In the genomic region with DNA sequence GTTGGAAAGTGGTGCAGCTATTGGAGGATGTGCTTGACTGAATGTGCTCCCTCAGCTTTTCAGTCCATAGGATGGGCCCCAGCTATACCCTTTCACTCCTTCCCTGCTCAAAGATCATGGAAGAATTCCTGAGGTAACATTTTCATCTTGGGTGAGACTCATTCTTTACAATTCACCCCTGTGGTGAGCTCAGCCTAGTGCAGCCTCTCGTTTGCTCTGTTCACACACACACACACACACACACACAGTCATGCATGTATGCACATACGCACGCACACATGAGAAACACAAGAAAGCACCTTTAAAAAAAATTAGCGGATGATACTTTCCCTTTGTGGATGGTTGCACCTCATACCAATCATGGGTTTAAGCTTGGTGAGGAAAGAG, we compare ENCODE assay signal across 1 cellular context.
TF ChIP-seq lines count a peak whose summit lies in the region.

No MANE protein-coding gene starts in this region.

TF ChIP-seq in HCT116, 20 proteins besides CTCF, POLR2A, EP300 and RAD21 (continued from another document):
- TF ChIP-seq, protein P1, sequence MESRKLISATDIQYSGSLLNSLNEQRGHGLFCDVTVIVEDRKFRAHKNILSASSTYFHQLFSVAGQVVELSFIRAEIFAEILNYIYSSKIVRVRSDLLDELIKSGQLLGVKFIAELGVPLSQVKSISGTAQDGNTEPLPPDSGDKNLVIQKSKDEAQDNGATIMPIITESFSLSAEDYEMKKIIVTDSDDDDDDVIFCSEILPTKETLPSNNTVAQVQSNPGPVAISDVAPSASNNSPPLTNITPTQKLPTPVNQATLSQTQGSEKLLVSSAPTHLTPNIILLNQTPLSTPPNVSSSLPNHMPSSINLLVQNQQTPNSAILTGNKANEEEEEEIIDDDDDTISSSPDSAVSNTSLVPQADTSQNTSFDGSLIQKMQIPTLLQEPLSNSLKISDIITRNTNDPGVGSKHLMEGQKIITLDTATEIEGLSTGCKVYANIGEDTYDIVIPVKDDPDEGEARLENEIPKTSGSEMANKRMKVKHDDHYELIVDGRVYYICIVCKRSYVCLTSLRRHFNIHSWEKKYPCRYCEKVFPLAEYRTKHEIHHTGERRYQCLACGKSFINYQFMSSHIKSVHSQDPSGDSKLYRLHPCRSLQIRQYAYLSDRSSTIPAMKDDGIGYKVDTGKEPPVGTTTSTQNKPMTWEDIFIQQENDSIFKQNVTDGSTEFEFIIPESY (IDR thresholded peaks at IDR 0.05; ENCODE audit: extremely low read depth, insufficient replicate concordance, low read length): no peak
- TF ChIP-seq, protein P2, sequence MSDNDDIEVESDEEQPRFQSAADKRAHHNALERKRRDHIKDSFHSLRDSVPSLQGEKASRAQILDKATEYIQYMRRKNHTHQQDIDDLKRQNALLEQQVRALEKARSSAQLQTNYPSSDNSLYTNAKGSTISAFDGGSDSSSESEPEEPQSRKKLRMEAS (IDR thresholded peaks at IDR 0.05): no peak
